ENCODE assay signal across 15 cellular contexts in the genomic region with DNA sequence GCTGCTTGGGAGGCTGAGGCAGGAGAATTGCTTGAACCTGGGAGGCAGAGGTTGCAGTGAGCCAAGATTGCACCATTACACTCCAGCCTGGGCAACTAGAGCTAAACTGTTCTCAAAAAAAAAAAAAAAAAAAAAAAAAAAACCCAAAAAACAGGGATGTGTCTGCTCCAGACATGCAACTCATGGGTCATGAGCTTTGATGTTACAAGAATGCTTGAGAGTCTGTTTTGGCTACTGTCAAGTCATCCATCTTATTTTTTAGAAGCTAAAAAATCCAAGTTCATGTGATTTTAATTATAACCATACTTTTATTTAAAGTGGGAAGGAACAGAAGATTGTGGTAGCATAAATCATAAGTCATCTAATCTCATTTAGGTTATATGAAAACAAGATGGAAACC.
DNase-seq lines count a peak whose midpoint lies in the region; FAIRE-seq and TF ChIP-seq lines count a peak whose summit lies in the region.
"Had no signal": no experiment of that assay in that cellular context is flagged by ENCODE, and none has a peak within 500 bp of the region (broad histone marks: within the 10 kb centered on the region; RNA-seq: fewer than 3 reads in every experiment).

No MANE protein-coding gene starts in this region.

- peaks cover 3% of the 10 kb centered on the region; the same call in 1 of the 2 replicates for H3K4me1 ChIP-seq in SJCRH30
- H3K4me1 ChIP-seq: BLaER1, HAP-1 had no signal

- H3K4me3 ChIP-seq in SJCRH30 = no peak overlapping the region
- no peak overlapping the region for H3K4me3 ChIP-seq in fibroblast of the aortic adventitia (ENCODE audit: low read depth, low read length)
- H3K4me3 ChIP-seq: BLaER1, HAP-1 had no signal

- H3K9me3 ChIP-seq in SJCRH30 (replicated peaks) = no peaks in the 10 kb centered on the region
- H3K9me3 ChIP-seq: BLaER1, HAP-1 had no signal

- TF ChIP-seq CTCF in fibroblast of the aortic adventitia (IDR thresholded peaks at IDR 0.05; ENCODE audit: insufficient read depth, low read length) = no peak

- peak; percentile 80 for FAIRE-seq in endometrium (lab: Jason Lieb, UNC)
- FAIRE-seq: A204.1, HepG2 had no signal

- DNase-seq in SJCRH30 = no peak
- DNase-seq in fibroblast of the aortic adventitia (ENCODE audit: low read depth) = peak; percentile 28
- no peak for DNase-seq in foreskin melanocyte
- DNase-seq in RKO (ENCODE audit: low spot score) = no peak
- no peak for DNase-seq in T-helper 1 cell
- DNase-seq: ACHN; CD4-positive, alpha-beta memory T cell; DMS153; DMS79; GDM1 had no signal

- no peaks in the 10 kb centered on the region for H3K36me3 ChIP-seq in SJCRH30
- H3K36me3 ChIP-seq: BLaER1, HAP-1 had no signal

- peak overlapping the region; percentile 32 for H3K27ac ChIP-seq in SJCRH30
- H3K27ac ChIP-seq: BLaER1 had no signal

- no peaks in the 10 kb centered on the region for H3K27me3 ChIP-seq in SJCRH30
- H3K27me3 ChIP-seq: BLaER1 had no signal
